Comparison of ENCODE assay signal across 1 cellular context in genomic region chr5:78589928-78590327, GRCh38.
TF ChIP-seq lines count a peak whose summit lies in the region.

No MANE protein-coding gene starts in this region.

TF ChIP-seq in IMR-90, 13 proteins besides CTCF, POLR2A, EP300 and RAD21:
- no peak for TF ChIP-seq FOS (IDR thresholded peaks at IDR 0.05; ENCODE audit: low read depth, low read length)
- TF ChIP-seq NFE2L2 (IDR thresholded peaks at IDR 0.05; ENCODE audit: low read depth, low read length): no peak
- TF ChIP-seq CEBPB (IDR thresholded peaks at IDR 0.05; ENCODE audit: low read depth, low read length): peak; percentile 49; the same call in 1 of the 2 replicates
- TF ChIP-seq USF2 (IDR thresholded peaks at IDR 0.05; ENCODE audit: low read depth, low read length): no peak
- TF ChIP-seq, protein P1, sequence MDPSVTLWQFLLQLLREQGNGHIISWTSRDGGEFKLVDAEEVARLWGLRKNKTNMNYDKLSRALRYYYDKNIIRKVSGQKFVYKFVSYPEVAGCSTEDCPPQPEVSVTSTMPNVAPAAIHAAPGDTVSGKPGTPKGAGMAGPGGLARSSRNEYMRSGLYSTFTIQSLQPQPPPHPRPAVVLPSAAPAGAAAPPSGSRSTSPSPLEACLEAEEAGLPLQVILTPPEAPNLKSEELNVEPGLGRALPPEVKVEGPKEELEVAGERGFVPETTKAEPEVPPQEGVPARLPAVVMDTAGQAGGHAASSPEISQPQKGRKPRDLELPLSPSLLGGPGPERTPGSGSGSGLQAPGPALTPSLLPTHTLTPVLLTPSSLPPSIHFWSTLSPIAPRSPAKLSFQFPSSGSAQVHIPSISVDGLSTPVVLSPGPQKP (IDR thresholded peaks at IDR 0.05; ENCODE audit: borderline replicate concordance, low read depth, low read length): no peak
- TF ChIP-seq MAFK (IDR thresholded peaks at IDR 0.05; ENCODE audit: low read depth, low read length): no peak
- TF ChIP-seq RCOR1 (IDR thresholded peaks at IDR 0.05; ENCODE audit: insufficient replicate concordance, low read length): no peak
